ENCODE assay signal across 25 cellular contexts in the genomic region with DNA sequence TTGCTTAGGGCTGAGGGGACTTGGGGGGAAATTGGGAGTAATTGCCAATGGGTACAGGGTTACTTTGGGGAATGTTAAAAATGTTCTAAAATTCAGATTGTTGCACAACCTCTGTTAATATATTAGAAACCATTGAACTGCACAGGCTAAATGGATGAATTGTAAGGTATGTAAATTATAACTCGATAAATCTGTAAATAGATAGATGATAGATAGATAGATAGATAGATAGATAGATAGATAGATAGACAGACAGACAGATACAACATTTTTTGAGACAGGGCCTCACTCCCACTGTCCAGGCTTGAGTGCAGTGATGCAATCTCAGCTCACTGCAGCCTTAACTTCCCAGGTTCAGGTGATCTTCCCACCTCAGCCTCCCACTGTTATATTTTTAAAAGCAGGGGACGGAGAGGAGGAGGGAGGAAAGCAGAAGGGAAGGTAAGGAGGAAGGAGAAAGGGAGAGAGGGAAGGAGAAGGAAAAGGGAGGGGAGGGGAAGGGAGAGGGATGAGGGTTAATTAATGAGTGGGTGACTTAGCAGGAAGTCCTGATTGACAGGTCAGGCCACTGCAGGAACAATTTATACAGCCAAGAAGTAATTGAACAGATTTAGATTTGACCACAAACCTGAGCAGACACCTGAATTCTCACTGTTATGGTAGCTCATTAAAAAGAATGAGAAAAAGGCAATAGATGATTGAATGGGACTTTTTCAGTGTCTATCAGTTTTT. TPM values are rescaled to one million over a fixed set of nuclear protein-coding genes. Genes with fewer than 3 reads are reported as not detected.
"Had no signal": no experiment of that assay in that cellular context is flagged by ENCODE, and none has a peak within 500 bp of the region (broad histone marks: within the 10 kb centered on the region; RNA-seq: fewer than 3 reads in every experiment).

No MANE protein-coding gene starts in this region.

- H3K4me1 ChIP-seq: SJCRH30 had no signal

- H2AFZ ChIP-seq: PC-9 had no signal

- H3K36me3 ChIP-seq: Peyer's patch, SJCRH30 had no signal

- FAIRE-seq: HepG2 had no signal

- DNase-seq: IMR-90, KBM-7, MV-4-11, NCI-H1048, NCI-H1105, NCI-H1417, NCI-H1436 treated with DMSO at 0.1 percent for 48 hours, NCI-H1694, NCI-H187 treated with DMSO at 0.1 percent for 48 hours, NCI-H2029 treated with DMSO at 0.1 percent for 48 hours, NCI-H2171 treated with DMSO at 0.1 percent for 48 hours, NCI-H345, NCI-H446 treated with DMSO at 0.1 percent for 48 hours, NCI-H510A treated with DMSO at 0.1 percent for 48 hours, OCI-M1, PC-9, Peyer's patch, SHP77 treated with DMSO at 0.1 percent for 48 hours, SJCRH30 had no signal

- H3K27ac ChIP-seq: PC-9, Peyer's patch, SJCRH30 had no signal

- ATAC-seq: HepG2, Right ventricle myocardium inferior, SK-N-SH treated with all-trans-retinoic acid at 6 μM for 48 hours had no signal

- H3K27me3 ChIP-seq: Peyer's patch had no signal

- H3K4me3 ChIP-seq: PC-9, Peyer's patch, SJCRH30 had no signal

- H3K9me3 ChIP-seq: Peyer's patch had no signal

- H3K4me2 ChIP-seq: PC-9 had no signal

RNA-seq across cellular contexts. Expression of a gene that starts 38.7 kb away (rescaled TPM):
- total RNA-seq: HepG2, HT1080, IMR-90, LHCN-M2, RPMI7951, SJCRH30 had no signal
- polyA plus RNA-seq: HepG2, IMR-90 had no signal
